9 cellular contexts compared by ENCODE assay signal in the genomic region with DNA sequence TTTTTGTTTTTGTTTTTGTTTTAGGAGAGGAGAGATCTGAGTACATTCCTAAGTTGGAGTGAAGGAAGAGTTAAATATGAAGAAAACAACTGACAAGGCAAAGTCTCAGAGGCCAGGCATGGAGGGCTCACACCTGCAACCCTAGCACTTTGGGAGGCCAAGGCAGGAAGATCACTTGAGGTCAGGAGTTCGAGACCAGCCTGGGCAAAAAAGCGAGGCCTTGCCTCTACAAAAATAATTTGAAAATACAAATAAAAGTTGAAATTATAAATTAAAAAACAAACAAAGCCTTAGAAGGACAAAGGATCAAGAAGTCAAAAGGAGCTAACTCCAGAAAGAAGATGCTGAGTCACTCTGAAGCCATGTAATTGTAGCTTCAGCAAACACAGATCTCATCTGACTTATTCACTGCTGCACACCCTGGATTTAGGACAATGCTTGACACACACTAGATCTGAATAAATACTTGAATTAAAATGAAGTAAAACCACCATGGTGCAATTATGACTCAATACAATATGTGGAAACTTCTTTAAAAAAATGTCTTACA. TPM values are rescaled to one million over a fixed set of nuclear protein-coding genes. Genes with fewer than 3 reads are reported as not detected.
DNase-seq lines count a peak whose midpoint lies in the region; ATAC-seq and TF ChIP-seq lines count a peak whose summit lies in the region.
"Had no signal": no experiment of that assay in that cellular context is flagged by ENCODE, and none has a peak within 500 bp of the region (broad histone marks: within the 10 kb centered on the region; RNA-seq: fewer than 3 reads in every experiment).

No MANE protein-coding gene starts in this region.

- H3K4me3 ChIP-seq in RWPE2 (ENCODE audit: severe bottlenecking) = no peak overlapping the region
- no peak overlapping the region for H3K4me3 ChIP-seq in CD4-positive, alpha-beta memory T cell (ENCODE audit: low read length in 2 of 2)

- no peaks in the 10 kb centered on the region for H3K9me3 ChIP-seq in RWPE2 (ENCODE audit: severe bottlenecking)
- no peaks in the 10 kb centered on the region for H3K9me3 ChIP-seq in CD4-positive, alpha-beta memory T cell (ENCODE audit: control insufficient read depth in 1 of 2, low read length in 2 of 2)

- POLR2A ChIA-PET in CD4-positive, alpha-beta memory T cell (lab: Charles Lee; ENCODE audit: partially characterized antibody) = interaction anchor here (1.1 kb wide), 1 partner anchor 9 kb away, joined by 3 read pairs; a partner anchor contains a TSS

- H3K4me1 ChIP-seq in RWPE2 (ENCODE audit: insufficient read depth, poor library complexity, severe bottlenecking) = peaks cover 29% of the 10 kb centered on the region
- H3K4me1 ChIP-seq in CD4-positive, alpha-beta memory T cell (ENCODE audit: insufficient read depth, low read length) = no peaks in the 10 kb centered on the region

- peaks cover 51% of the 10 kb centered on the region for H3K36me3 ChIP-seq in RWPE2 (ENCODE audit: low read depth)
- H3K36me3 ChIP-seq in CD4-positive, alpha-beta memory T cell (ENCODE audit: insufficient read depth, low read length) = peaks cover 31% of the 10 kb centered on the region

- peaks cover 34 to 47% of the 10 kb centered on the region in 2 donors for H3K36me3 Mint-ChIP-seq in CD4-positive, alpha-beta memory T cell

- no peaks in the 10 kb centered on the region for H3K9me3 Mint-ChIP-seq in stimulated activated naive CD8-positive, alpha-beta T cell treated with anti-CD3 and anti-CD28 coated beads, Interleukin-15, amount 100 ng/mL, for 72 hours
- H3K9me3 Mint-ChIP-seq in CD4-positive, alpha-beta memory T cell = no peaks in the 10 kb centered on the region

- peak; percentile 65 to 77 for ATAC-seq in activated CD4-positive, CD25-positive, alpha-beta regulatory T cell treated with anti-CD3 and anti-CD28 coated beads, Interleukin-2, amount 50 U/mL, for 24 hours
- ATAC-seq in RWPE2 (ENCODE audit: low read depth) = peak; percentile 97
- ATAC-seq in stimulated activated naive CD8-positive, alpha-beta T cell treated with anti-CD3 and anti-CD28 coated beads, Interleukin-15, amount 100 ng/mL, for 72 hours = peak; percentile 69

- no peak for TF ChIP-seq CTCF in RWPE2 (IDR thresholded peaks at IDR 0.05; ENCODE audit: poor library complexity, severe bottlenecking)

- H3K4me1 Mint-ChIP-seq in stimulated activated naive CD8-positive, alpha-beta T cell treated with anti-CD3 and anti-CD28 coated beads, Interleukin-15, amount 100 ng/mL, for 72 hours = peaks cover 13% of the 10 kb centered on the region
- H3K4me1 Mint-ChIP-seq in CD4-positive, alpha-beta memory T cell = peaks cover 0 to 4% (median 3%) of the 10 kb centered on the region in 4 donors

- H3K27ac ChIP-seq in RWPE2 (ENCODE audit: poor library complexity, severe bottlenecking) = peak overlapping the region; percentile 75
- no peak overlapping the region for H3K27ac ChIP-seq in CD4-positive, alpha-beta memory T cell (ENCODE audit: low read depth, low read length)

- no peak for DNase-seq in activated CD4-positive, CD25-positive, alpha-beta regulatory T cell (lab: John Stamatoyannopoulos, UW)
- DNase-seq in RWPE2 (ENCODE audit: low spot score) (no peak), fibroblast of gingiva (ENCODE audit: low read depth) (peak; percentile 96), T-helper 9 cell (no peak)
- DNase-seq in stimulated activated naive CD8-positive, alpha-beta T cell treated with anti-CD3 and anti-CD28 coated beads, Interleukin-15, amount 100 ng/mL, for 72 hours = no peak
- no peak for DNase-seq in CD4-positive, alpha-beta memory T cell
- DNase-seq in activated CD4-positive, alpha-beta T cell treated with anti-CD3 and anti-CD28 coated beads, Interleukin-2, amount 50 U/mL, for 48 hours = no peak

- CTCF ChIA-PET in CD4-positive, alpha-beta memory T cell (lab: Charles Lee; ENCODE audit: partially characterized antibody) = interaction anchor here (1.1 to 1.2 kb wide), 2 partner anchors 8 to 33 kb away, joined by 3 read pairs; no protein-coding TSS in a partner anchor

- H3K27ac Mint-ChIP-seq in stimulated activated naive CD8-positive, alpha-beta T cell treated with anti-CD3 and anti-CD28 coated beads, Interleukin-15, amount 100 ng/mL, for 72 hours = peak overlapping the region in 1 of 2 donors; percentile 60
- H3K27ac Mint-ChIP-seq in CD4-positive, alpha-beta memory T cell = peak overlapping the region in 2 of 7 donors; percentile 6 to 71

- intact Hi-C loops in CD4-positive, alpha-beta memory T cell (cut with micrococcal nuclease) = no loop called here

- no peaks in the 10 kb centered on the region for H3K27me3 ChIP-seq in RWPE2 (ENCODE audit: insufficient read depth, poor library complexity, severe bottlenecking)
- H3K27me3 ChIP-seq in CD4-positive, alpha-beta memory T cell (ENCODE audit: insufficient read depth, low read length) = no peaks in the 10 kb centered on the region

- H3K27me3 Mint-ChIP-seq in stimulated activated naive CD8-positive, alpha-beta T cell treated with anti-CD3 and anti-CD28 coated beads, Interleukin-15, amount 100 ng/mL, for 72 hours = no peaks in the 10 kb centered on the region
- H3K27me3 Mint-ChIP-seq in CD4-positive, alpha-beta memory T cell = no peaks in the 10 kb centered on the region

- H3K4me3 Mint-ChIP-seq in stimulated activated naive CD8-positive, alpha-beta T cell treated with anti-CD3 and anti-CD28 coated beads, Interleukin-15, amount 100 ng/mL, for 72 hours = no peak overlapping the region
- no peak overlapping the region for H3K4me3 Mint-ChIP-seq in CD4-positive, alpha-beta memory T cell

RNA-seq across cellular contexts. Expression of a gene that starts 9.1 kb away (rescaled TPM):
- total RNA-seq in CD4-positive, alpha-beta memory T cell = 10 to 100 TPM; 22.3 to 30.4 TPM
- polyA plus RNA-seq in CD4-positive, alpha-beta memory T cell = 10 to 100 TPM; 27.9 to 42.0 TPM

RNA-seq across cellular contexts. Expression of a gene that starts 22.5 kb away (rescaled TPM):
- under 1 TPM in 1 of 2 experiments, not detected in 1; 0.26 TPM for total RNA-seq in CD4-positive, alpha-beta memory T cell
- polyA plus RNA-seq in CD4-positive, alpha-beta memory T cell = 1 to 10 TPM in 1 of 2 donors, not detected in 1; 1.9 TPM
- total RNA-seq: glomerular endothelial cell had no signal
